1 cellular context compared by ENCODE assay signal in the genomic region with DNA sequence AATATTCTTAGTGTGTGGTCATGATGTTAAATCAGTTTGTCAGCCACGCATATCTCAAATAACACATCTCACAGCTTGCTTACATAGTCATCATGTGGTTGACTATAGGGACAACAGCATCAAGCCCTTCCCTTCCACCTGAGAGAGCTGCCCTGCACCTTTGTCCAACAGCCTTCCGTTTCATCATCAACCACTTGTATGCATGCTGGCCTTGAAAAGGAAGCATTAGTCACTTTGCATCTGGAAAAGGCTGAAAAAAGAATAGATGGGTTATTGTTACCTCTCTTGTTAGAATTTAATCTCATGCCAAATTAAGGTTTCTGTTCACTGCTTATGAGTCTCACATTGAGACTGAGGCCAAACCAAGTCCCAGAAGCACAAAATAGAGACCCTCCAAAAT.
TF ChIP-seq lines count a peak whose summit lies in the region.

No MANE protein-coding gene starts in this region.

TF ChIP-seq in SK-N-SH, 30 proteins besides CTCF, POLR2A, EP300 and RAD21 (continued from another document):
- no peak for TF ChIP-seq USF2 (IDR thresholded peaks at IDR 0.05; ENCODE audit: borderline replicate concordance, low read depth, low read length)
